34 cellular contexts compared by ENCODE assay signal in the genomic region with DNA sequence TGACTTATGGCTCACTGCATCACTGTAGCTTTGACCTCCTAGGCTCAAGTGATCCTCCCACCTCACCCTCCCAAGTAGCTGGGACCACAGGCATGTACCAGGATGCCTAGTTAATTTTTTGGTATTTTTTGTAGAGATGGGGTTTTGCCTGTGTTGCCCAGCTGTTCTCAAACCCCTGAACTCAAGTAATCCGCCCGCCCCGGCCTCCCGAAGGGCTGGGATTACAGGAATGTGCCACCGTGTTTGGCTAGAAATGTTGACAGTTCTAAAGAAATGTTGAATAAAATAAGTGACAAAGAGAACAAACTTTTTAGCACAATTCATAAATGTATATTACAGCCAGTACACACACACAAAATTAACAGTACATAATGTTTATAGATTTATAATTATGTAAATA.
"Had no signal": no experiment of that assay in that cellular context is flagged by ENCODE, and none has a peak within 500 bp of the region (broad histone marks: within the 10 kb centered on the region; RNA-seq: fewer than 3 reads in every experiment).

No MANE protein-coding gene starts in this region.

- H3K27me3 ChIP-seq: MG63 had no signal

- DNase-seq: Karpas-422, Kasumi-1, MG63, MM.1S, MV-4-11, NCI-H1048, NCI-H1092, NCI-H1092 treated with DMSO at 0.1 percent for 48 hours, NCI-H1105, NCI-H1105 treated with DMSO at 0.1 percent for 48 hours, NCI-H1417, NCI-H1417 treated with DMSO at 0.1 percent for 48 hours, NCI-H1436, NCI-H1436 treated with DMSO at 0.1 percent for 48 hours, NCI-H146, NCI-H1694, NCI-H1694 treated with DMSO at 0.1 percent for 48 hours, NCI-H187, NCI-H187 treated with DMSO at 0.1 percent for 48 hours, NCI-H1930, NCI-H2029, NCI-H2029 treated with DMSO at 0.1 percent for 48 hours, NCI-H2081, NCI-H2081 treated with DMSO at 0.1 percent for 48 hours, NCI-H2107, NCI-H2171, NCI-H2171 treated with DMSO at 0.1 percent for 48 hours, NCI-H2227 treated with DMSO at 0.1 percent for 48 hours, NCI-H226, NCI-H345, NCI-H446, NCI-H446 treated with DMSO at 0.1 percent for 48 hours, NCI-H510A, NCI-H510A treated with DMSO at 0.1 percent for 48 hours had no signal

- H3K9me3 ChIP-seq: MG63 had no signal

- H3K36me3 ChIP-seq: MG63 had no signal

- H3K4me3 ChIP-seq: MG63 had no signal
